ENCODE assay signal across 22 cellular contexts in the genomic region with DNA sequence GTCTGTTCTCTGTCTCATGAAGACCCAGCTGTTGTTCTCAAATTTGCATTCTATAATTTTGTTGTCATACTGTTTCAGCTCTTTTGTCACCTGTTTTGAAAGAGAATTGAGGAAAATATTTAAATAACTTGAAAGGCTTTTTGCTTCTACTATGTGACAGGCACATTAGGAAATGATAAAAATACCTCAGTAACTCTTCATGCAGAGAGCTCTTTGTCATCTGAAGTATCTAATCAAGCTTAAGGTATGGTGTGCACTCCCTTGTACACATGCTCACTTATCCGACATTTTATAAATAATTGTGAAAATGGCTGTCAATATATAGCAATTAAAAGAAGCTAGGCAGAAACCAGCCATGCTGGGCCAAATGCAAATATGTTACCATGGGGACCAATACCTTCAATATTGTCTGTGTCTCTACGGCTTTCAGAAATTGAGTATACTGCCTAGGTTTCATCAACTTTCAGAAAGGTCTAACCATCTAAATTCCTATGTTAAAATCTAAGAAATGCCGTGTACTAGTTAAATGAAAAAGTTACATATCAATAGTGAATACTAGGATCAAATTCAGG.
A peak's percentile ranks its signal among the peaks of the same experiment; 100 is the strongest.
DNase-seq lines count a peak whose midpoint lies in the region; ATAC-seq and TF ChIP-seq lines count a peak whose summit lies in the region.
"Had no signal": no experiment of that assay in that cellular context is flagged by ENCODE, and none has a peak within 500 bp of the region (broad histone marks: within the 10 kb centered on the region; RNA-seq: fewer than 3 reads in every experiment).

No MANE protein-coding gene starts in this region.

- peak; percentile 22 to 53 for DNase-seq in NCI-H526 (lab: John Stamatoyannopoulos, UW)
- no peak for DNase-seq in NCI-H526 treated with DMSO at 0.1 percent for 48 hours (lab: John Stamatoyannopoulos, UW)
- DNase-seq in activated B cell treated with CpG ODN at 0.5 μM for 24 hours, result no peak
- DNase-seq in NCI-H2227 treated with DMSO at 0.1 percent for 48 hours (lab: John Stamatoyannopoulos, UW), result no peak
- no peak for DNase-seq in activated naive CD4-positive, alpha-beta T cell treated with anti-CD3 and anti-CD28 coated beads, Interleukin-2, amount 50 U/mL, for 72 hours (ENCODE audit: low spot score in 2 of 2)
- no peak for DNase-seq in breast epithelium (ENCODE audit: low spot score in 2 of 2)
- DNase-seq: ACHN; C1 segment of cervical spinal cord; CD8-positive, alpha-beta T cell; DND-41; NCI-H1105; NCI-H146; NCI-H2029; NCI-H226; NCI-H510A treated with DMSO at 0.1 percent for 48 hours; PC-3; Right ventricle myocardium superior had no signal

- TF ChIP-seq CTCF in activated B cell treated with CpG ODN at 0.5 μM for 24 hours (IDR thresholded peaks at IDR 0.05), result no peak
- TF ChIP-seq CTCF in breast epithelium (IDR thresholded peaks at IDR 0.05), result no peak

- H3K4me3 Mint-ChIP-seq in IgD-negative memory B cell (peak overlapping the region; percentile 82 to 99 (median 94)), activated B cell treated with CpG ODN at 0.5 μM for 24 hours (peak overlapping the region; percentile 24)
- H3K4me3 Mint-ChIP-seq: CD8-positive, alpha-beta T cell; T-helper 1 cell treated with Interleukin-12 subunit alpha and Interleukin-12 subunit beta and Interleukin-4 antibody, amounts not matched to agents 30 μg/mL and 1 μg/mL, for 36 hours had no signal

- intact Hi-C loops in activated B cell treated with CpG ODN at 0.5 μM for 24 hours (cut with micrococcal nuclease), result loop anchor here (10.0 kb wide), 2 partner anchors 440 to 690 kb away; no protein-coding TSS in a partner anchor
- intact Hi-C loops in breast epithelium (cut with DNase I; ENCODE audit: low total_unique reads), result no loop called here

- ATAC-seq in activated B cell treated with CpG ODN at 0.5 μM for 24 hours (ENCODE audit: low read depth), result peak; percentile 38
- no peak for ATAC-seq in GM19351 (IDR thresholded peaks at IDR 0.05; ENCODE audit: unreplicated experiment)
- no peak for ATAC-seq in activated naive CD4-positive, alpha-beta T cell treated with anti-CD3 and anti-CD28 coated beads, Interleukin-2, amount 50 U/mL, for 72 hours
- ATAC-seq: CD8-positive, alpha-beta T cell; K562; PC-3 had no signal

- no peak overlapping the region for H3K4me3 ChIP-seq in breast epithelium
- H3K4me3 ChIP-seq: K562 had no signal

- no peaks in the 10 kb centered on the region for H3K36me3 ChIP-seq in breast epithelium

- H3K27ac Mint-ChIP-seq in IgD-negative memory B cell (peak overlapping the region; percentile 84 to 98 (median 98)), activated B cell treated with CpG ODN at 0.5 μM for 24 hours (peak overlapping the region; percentile 79)
- no peak overlapping the region for H3K27ac Mint-ChIP-seq in activated naive CD4-positive, alpha-beta T cell treated with anti-CD3 and anti-CD28 coated beads, Interleukin-2, amount 50 U/mL, for 72 hours
- H3K27ac Mint-ChIP-seq: CD8-positive, alpha-beta T cell; T-helper 1 cell treated with Interleukin-12 subunit alpha and Interleukin-12 subunit beta and Interleukin-4 antibody, amounts not matched to agents 30 μg/mL and 1 μg/mL, for 36 hours had no signal

- H3K27me3 Mint-ChIP-seq in IgD-negative memory B cell, result no peaks in the 10 kb centered on the region
- no peaks in the 10 kb centered on the region for H3K27me3 Mint-ChIP-seq in activated B cell treated with CpG ODN at 0.5 μM for 24 hours

- peaks cover 0 to 10% (median 2%) of the 10 kb centered on the region in 3 donors for H3K9me3 Mint-ChIP-seq in IgD-negative memory B cell
- peaks cover 4% of the 10 kb centered on the region for H3K9me3 Mint-ChIP-seq in activated B cell treated with CpG ODN at 0.5 μM for 24 hours
- H3K9me3 Mint-ChIP-seq in activated naive CD4-positive, alpha-beta T cell treated with anti-CD3 and anti-CD28 coated beads, Interleukin-2, amount 50 U/mL, for 72 hours, result peaks cover 0 to 6% of the 10 kb centered on the region in 2 donors
- H3K9me3 Mint-ChIP-seq: CD8-positive, alpha-beta T cell; T-helper 1 cell treated with Interleukin-12 subunit alpha and Interleukin-12 subunit beta and Interleukin-4 antibody, amounts not matched to agents 30 μg/mL and 1 μg/mL, for 36 hours had no signal

- no peaks in the 10 kb centered on the region for H3K27me3 ChIP-seq in breast epithelium

- H3K27ac ChIP-seq in breast epithelium, result no peak overlapping the region
- H3K27ac ChIP-seq: 22Rv1 had no signal

- H3K4me1 ChIP-seq in breast epithelium, result no peaks in the 10 kb centered on the region

- H3K36me3 Mint-ChIP-seq in IgD-negative memory B cell (peaks cover 24% of the 10 kb centered on the region), activated B cell treated with CpG ODN at 0.5 μM for 24 hours (ENCODE audit: low read depth) (peaks cover 46% of the 10 kb centered on the region)
- H3K36me3 Mint-ChIP-seq in activated naive CD4-positive, alpha-beta T cell treated with anti-CD3 and anti-CD28 coated beads, Interleukin-2, amount 50 U/mL, for 72 hours, result peaks cover 18 to 28% of the 10 kb centered on the region in 2 donors

- CTCF ChIA-PET in activated B cell treated with CpG ODN at 0.5 μM for 24 hours (lab: Charles Lee), result no interaction called here

- H3K4me1 Mint-ChIP-seq in IgD-negative memory B cell, result peaks cover 46 to 55% (median 47%) of the 10 kb centered on the region in 3 donors
- peaks cover 68% of the 10 kb centered on the region for H3K4me1 Mint-ChIP-seq in activated B cell treated with CpG ODN at 0.5 μM for 24 hours

- no peaks in the 10 kb centered on the region for H3K9me3 ChIP-seq in breast epithelium

- no peak for TF ChIP-seq POLR2A in breast epithelium (IDR thresholded peaks at IDR 0.05)

- POLR2A ChIA-PET in activated B cell treated with CpG ODN at 0.5 μM for 24 hours (lab: Charles Lee), result interaction anchor here (1.0 kb wide), 1 partner anchor 27 kb away, joined by 3 read pairs; no protein-coding TSS in a partner anchor

Comparison
In these comparisons a context has a peak if more than half of its experiments do, and no peak if none do; other contexts are left out.
1. DNase-seq: peak in NCI-H526 (2 of 2); none in NCI-H526 treated with DMSO at 0.1 percent for 48 hours (single experiment), activated B cell treated with CpG ODN at 0.5 μM for 24 hours (single experiment), NCI-H2227 treated with DMSO at 0.1 percent for 48 hours (single experiment), activated naive CD4-positive, alpha-beta T cell treated with anti-CD3 and anti-CD28 coated beads, Interleukin-2, amount 50 U/mL, for 72 hours (0 of 2) and breast epithelium (0 of 2).
2. H3K27ac Mint-ChIP-seq: peak in IgD-negative memory B cell (3 of 3) and activated B cell treated with CpG ODN at 0.5 μM for 24 hours (single experiment); none in activated naive CD4-positive, alpha-beta T cell treated with anti-CD3 and anti-CD28 coated beads, Interleukin-2, amount 50 U/mL, for 72 hours (0 of 2).